1 cellular context compared by ENCODE assay signal in the genomic region with DNA sequence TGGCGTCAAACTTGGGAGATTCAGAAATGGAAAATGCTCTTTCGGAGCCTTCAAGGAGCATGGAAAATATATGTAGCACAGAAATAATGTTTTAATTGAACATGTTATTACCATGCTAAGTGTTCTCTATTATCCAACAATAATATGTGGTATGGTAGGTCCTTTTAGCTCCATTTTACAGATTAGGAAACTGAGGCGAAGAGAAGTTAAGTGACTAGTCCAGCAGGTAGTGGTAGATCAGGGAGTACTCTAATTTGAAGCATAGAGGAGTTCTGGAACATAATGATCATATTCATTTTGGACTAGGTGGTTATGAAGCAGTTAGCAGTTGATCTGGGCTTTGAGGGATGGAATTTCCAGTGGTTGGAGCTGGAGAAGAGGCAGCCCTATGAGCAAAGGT.
TF ChIP-seq lines count a peak whose summit lies in the region.

No MANE protein-coding gene starts in this region.

TF ChIP-seq in K562, 482 proteins besides CTCF, POLR2A, EP300 and RAD21 (continued from another document):
- no peak for TF ChIP-seq FOXA1 (IDR thresholded peaks at IDR 0.05; ENCODE audit: borderline replicate concordance)
- TF ChIP-seq, protein P1, sequence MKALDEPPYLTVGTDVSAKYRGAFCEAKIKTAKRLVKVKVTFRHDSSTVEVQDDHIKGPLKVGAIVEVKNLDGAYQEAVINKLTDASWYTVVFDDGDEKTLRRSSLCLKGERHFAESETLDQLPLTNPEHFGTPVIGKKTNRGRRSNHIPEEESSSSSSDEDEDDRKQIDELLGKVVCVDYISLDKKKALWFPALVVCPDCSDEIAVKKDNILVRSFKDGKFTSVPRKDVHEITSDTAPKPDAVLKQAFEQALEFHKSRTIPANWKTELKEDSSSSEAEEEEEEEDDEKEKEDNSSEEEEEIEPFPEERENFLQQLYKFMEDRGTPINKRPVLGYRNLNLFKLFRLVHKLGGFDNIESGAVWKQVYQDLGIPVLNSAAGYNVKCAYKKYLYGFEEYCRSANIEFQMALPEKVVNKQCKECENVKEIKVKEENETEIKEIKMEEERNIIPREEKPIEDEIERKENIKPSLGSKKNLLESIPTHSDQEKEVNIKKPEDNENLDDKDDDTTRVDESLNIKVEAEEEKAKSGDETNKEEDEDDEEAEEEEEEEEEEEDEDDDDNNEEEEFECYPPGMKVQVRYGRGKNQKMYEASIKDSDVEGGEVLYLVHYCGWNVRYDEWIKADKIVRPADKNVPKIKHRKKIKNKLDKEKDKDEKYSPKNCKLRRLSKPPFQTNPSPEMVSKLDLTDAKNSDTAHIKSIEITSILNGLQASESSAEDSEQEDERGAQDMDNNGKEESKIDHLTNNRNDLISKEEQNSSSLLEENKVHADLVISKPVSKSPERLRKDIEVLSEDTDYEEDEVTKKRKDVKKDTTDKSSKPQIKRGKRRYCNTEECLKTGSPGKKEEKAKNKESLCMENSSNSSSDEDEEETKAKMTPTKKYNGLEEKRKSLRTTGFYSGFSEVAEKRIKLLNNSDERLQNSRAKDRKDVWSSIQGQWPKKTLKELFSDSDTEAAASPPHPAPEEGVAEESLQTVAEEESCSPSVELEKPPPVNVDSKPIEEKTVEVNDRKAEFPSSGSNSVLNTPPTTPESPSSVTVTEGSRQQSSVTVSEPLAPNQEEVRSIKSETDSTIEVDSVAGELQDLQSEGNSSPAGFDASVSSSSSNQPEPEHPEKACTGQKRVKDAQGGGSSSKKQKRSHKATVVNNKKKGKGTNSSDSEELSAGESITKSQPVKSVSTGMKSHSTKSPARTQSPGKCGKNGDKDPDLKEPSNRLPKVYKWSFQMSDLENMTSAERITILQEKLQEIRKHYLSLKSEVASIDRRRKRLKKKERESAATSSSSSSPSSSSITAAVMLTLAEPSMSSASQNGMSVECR (CRISPR knock-in tag; IDR thresholded peaks at IDR 0.05), result no peak
- peak; percentile 86 for TF ChIP-seq RBM25 (IDR thresholded peaks at IDR 0.05; ENCODE audit: low read depth, low read length, severe bottlenecking)
- TF ChIP-seq, protein P2, sequence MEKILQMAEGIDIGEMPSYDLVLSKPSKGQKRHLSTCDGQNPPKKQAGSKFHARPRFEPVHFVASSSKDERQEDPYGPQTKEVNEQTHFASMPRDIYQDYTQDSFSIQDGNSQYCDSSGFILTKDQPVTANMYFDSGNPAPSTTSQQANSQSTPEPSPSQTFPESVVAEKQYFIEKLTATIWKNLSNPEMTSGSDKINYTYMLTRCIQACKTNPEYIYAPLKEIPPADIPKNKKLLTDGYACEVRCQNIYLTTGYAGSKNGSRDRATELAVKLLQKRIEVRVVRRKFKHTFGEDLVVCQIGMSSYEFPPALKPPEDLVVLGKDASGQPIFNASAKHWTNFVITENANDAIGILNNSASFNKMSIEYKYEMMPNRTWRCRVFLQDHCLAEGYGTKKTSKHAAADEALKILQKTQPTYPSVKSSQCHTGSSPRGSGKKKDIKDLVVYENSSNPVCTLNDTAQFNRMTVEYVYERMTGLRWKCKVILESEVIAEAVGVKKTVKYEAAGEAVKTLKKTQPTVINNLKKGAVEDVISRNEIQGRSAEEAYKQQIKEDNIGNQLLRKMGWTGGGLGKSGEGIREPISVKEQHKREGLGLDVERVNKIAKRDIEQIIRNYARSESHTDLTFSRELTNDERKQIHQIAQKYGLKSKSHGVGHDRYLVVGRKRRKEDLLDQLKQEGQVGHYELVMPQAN (IDR thresholded peaks at IDR 0.05; ENCODE audit: borderline replicate concordance), result 0 out of 2 replicates have a peak, but pooled peaks have one; percentile 19
- 0 out of 2 replicates have a peak, but pooled peaks have one; percentile 13 for TF ChIP-seq HMBOX1 (IDR thresholded peaks at IDR 0.05)
- TF ChIP-seq BRD9 (IDR thresholded peaks at IDR 0.05; ENCODE audit: low read depth, partially characterized antibody), result no peak
- peak; percentile 37 to 62 for TF ChIP-seq KDM1A (IDR thresholded peaks at IDR 0.05)
- no peak for TF ChIP-seq THRAP3 (IDR thresholded peaks at IDR 0.05; ENCODE audit: borderline replicate concordance)
- peak; percentile 79 for TF ChIP-seq BCOR (IDR thresholded peaks at IDR 0.05)
- TF ChIP-seq HMGN3 (IDR thresholded peaks at IDR 0.05; ENCODE audit: borderline replicate concordance, extremely low read depth, insufficient read length, low read depth, low read length), result no peak
- no peak for TF ChIP-seq JUN (IDR thresholded peaks at IDR 0.05; ENCODE audit: borderline replicate concordance, low read depth, low read length)
- TF ChIP-seq JUN (CRISPR knock-in tag; IDR thresholded peaks at IDR 0.05; ENCODE audit: borderline replicate concordance), result no peak
- TF ChIP-seq SMARCA5 (IDR thresholded peaks at IDR 0.05), result 0 out of 2 replicates have a peak, but pooled peaks have one; percentile 13
